In genomic region chr2:47402555-47402804, GRCh38 we compare ENCODE assay signal across 8 cellular contexts. TPM values are rescaled to one million over a fixed set of nuclear protein-coding genes. Genes with fewer than 3 reads are reported as not detected.
DNase-seq lines count a peak whose midpoint lies in the region; ATAC-seq and TF ChIP-seq lines count a peak whose summit lies in the region.

No MANE protein-coding gene starts in this region.

- intact Hi-C loops in gastrocnemius medialis (cut with DNase I; ENCODE audit: low total_unique reads): no loop called here

- H3K36me3 ChIP-seq in gastrocnemius medialis: no peaks in the 10 kb centered on the region

- in situ Hi-C loops in GM13976 (cut with MboI; ENCODE audit: low sequenced_read_pairs, unreplicated experiment) (no loop called here), gastrocnemius medialis (cut with MboI; ENCODE audit: low sequenced_read_pairs in 4 of 4) (no loop called here)

- H3K27me3 ChIP-seq in gastrocnemius medialis: no peaks in the 10 kb centered on the region

- H3K27ac ChIP-seq in gastrocnemius medialis: peak overlapping the region; percentile 41 to 66 (median 58)

- DNase-seq in GM13976 (ENCODE audit: low spot score) (peak; percentile 26), fibroblast of villous mesenchyme (ENCODE audit: low read depth) (peak; percentile 48), gastrocnemius medialis (no peak), iPS-NIHi7 (ENCODE audit: extremely low spot score) (no peak), islet precursor cell (no peak)

- H3K4me3 ChIP-seq in fibroblast of villous mesenchyme (ENCODE audit: low read depth, low read length) (peak overlapping the region; percentile 94), gastrocnemius medialis (peak overlapping the region; percentile 84 to 94 (median 91))

- TF ChIP-seq CTCF in GM13976 (IDR thresholded peaks at IDR 0.05; ENCODE audit: borderline replicate concordance, control extremely low read depth, extremely low read depth, insufficient read depth, missing control alignments): no peak
- TF ChIP-seq CTCF in fibroblast of villous mesenchyme (IDR thresholded peaks at IDR 0.05; ENCODE audit: insufficient read depth, low read depth, low read length): no peak
- TF ChIP-seq CTCF in gastrocnemius medialis (IDR thresholded peaks at IDR 0.05 in 4 of 5, conservative IDR thresholded peaks at IDR 0.05 in 1 of 5): no peak

- TF ChIP-seq POLR2A in gastrocnemius medialis (IDR thresholded peaks at IDR 0.05): no peak

- peak; percentile 3 for ATAC-seq in SK-N-SH treated with all-trans-retinoic acid at 6 μM for 48 hours
- peak; percentile 8 to 17 for ATAC-seq in gastrocnemius medialis
- ATAC-seq in HG02852 (IDR thresholded peaks at IDR 0.05; ENCODE audit: unreplicated experiment): no peak
- no peak for ATAC-seq in HG03139 (IDR thresholded peaks at IDR 0.05; ENCODE audit: unreplicated experiment)

- H3K4me1 ChIP-seq in gastrocnemius medialis: peaks cover 8% of the 10 kb centered on the region in 2 donors

- H3K9me3 ChIP-seq in gastrocnemius medialis: no peaks in the 10 kb centered on the region

TF ChIP-seq in SK-N-SH treated with all-trans-retinoic acid at 6 μM for 48 hours, 23 proteins besides CTCF, POLR2A, EP300 and RAD21:
- TF ChIP-seq CSDC2 (CRISPR knock-in tag; IDR thresholded peaks at IDR 0.05): no peak
- no peak for TF ChIP-seq ZNF565 (CRISPR knock-in tag; conservative IDR thresholded peaks at IDR 0.05; ENCODE audit: low read depth)
- TF ChIP-seq ESRRG (CRISPR knock-in tag; IDR thresholded peaks at IDR 0.05): no peak
- no peak for TF ChIP-seq PPARA (CRISPR knock-in tag; IDR thresholded peaks at IDR 0.05; ENCODE audit: borderline replicate concordance)
- TF ChIP-seq TSHZ2 (CRISPR knock-in tag; IDR thresholded peaks at IDR 0.05): no peak
- no peak for TF ChIP-seq ARNTL (CRISPR knock-in tag; IDR thresholded peaks at IDR 0.05; ENCODE audit: borderline replicate concordance, low read depth)
- no peak for TF ChIP-seq ZC3H10 (CRISPR knock-in tag; IDR thresholded peaks at IDR 0.05)
- no peak for TF ChIP-seq OSR1 (CRISPR knock-in tag; IDR thresholded peaks at IDR 0.05)
- TF ChIP-seq ZFP30 (CRISPR knock-in tag; IDR thresholded peaks at IDR 0.05): no peak

RNA-seq across cellular contexts. Expression of gene MSH2, which starts 0.5 kb away (rescaled TPM):
- 17.1 and 22.9 TPM in 2 replicates for total RNA-seq in fibroblast of villous mesenchyme
- 1 to 10 TPM; 3.5 to 6.4 (median 4.8) TPM for total RNA-seq in gastrocnemius medialis

RNA-seq across cellular contexts. Expression of gene EPCAM, which starts 33.4 kb away (rescaled TPM):
- under 0.01 and 1.3 TPM in 2 replicates for total RNA-seq in fibroblast of villous mesenchyme
- 1 to 10 TPM in 1 of 4 donors, not detected in 3; 2.9 TPM for total RNA-seq in gastrocnemius medialis

Comparison
In these comparisons a context has a peak if more than half of its experiments do, and no peak if none do; other contexts are left out.
1. DNase-seq: peak in GM13976 (single experiment) and fibroblast of villous mesenchyme (single experiment); none in gastrocnemius medialis (0 of 2), iPS-NIHi7 (single experiment) and islet precursor cell (single experiment).
2. ATAC-seq: peak in SK-N-SH treated with all-trans-retinoic acid at 6 μM for 48 hours (single experiment) and gastrocnemius medialis (2 of 2); none in HG02852 (single experiment) and HG03139 (single experiment).